In the genomic region with DNA sequence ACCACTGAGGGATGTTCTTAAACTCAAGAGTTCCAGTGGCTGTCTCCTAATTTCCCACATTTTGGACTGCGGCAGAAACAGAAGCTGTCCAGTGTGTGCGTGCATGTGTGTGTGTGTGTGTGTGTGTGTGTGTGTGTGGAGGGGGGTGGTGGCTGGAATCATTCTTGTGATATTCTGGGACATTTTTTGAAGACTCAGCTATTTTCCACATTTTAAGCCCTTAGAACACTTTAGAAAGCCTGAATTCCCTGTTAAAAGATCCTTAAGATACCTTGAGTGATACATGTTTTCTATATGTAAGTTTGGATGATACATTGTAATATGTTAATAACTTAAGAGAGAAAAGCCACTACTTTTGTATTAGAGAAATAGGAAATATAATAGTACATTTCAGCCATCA, we compare ENCODE assay signal across 26 cellular contexts.
DNase-seq lines count a peak whose midpoint lies in the region; ATAC-seq, FAIRE-seq and TF ChIP-seq lines count a peak whose summit lies in the region.
"Had no signal": no experiment of that assay in that cellular context is flagged by ENCODE, and none has a peak within 500 bp of the region (broad histone marks: within the 10 kb centered on the region; RNA-seq: fewer than 3 reads in every experiment).

No MANE protein-coding gene starts in this region.

- H3K4me1 ChIP-seq in HepG2 (ENCODE audit: insufficient read depth, low read length) (no peaks in the 10 kb centered on the region), right lobe of liver (no peaks in the 10 kb centered on the region), IMR-90 (ENCODE audit: control insufficient read depth, insufficient read depth, low read length) (no peaks in the 10 kb centered on the region), mesenchymal stem cell (ENCODE audit: control insufficient read depth, insufficient read depth, low read depth, low read length) (no peaks in the 10 kb centered on the region), smooth muscle cell (ENCODE audit: low read depth) (no peaks in the 10 kb centered on the region)
- H3K4me1 ChIP-seq: BLaER1 treated with 17β-estradiol and CSF1 and Interleukin-3, amounts not matched to agents 10 nM and 100 nM had no signal

- no peak overlapping the region for H4K5ac ChIP-seq in IMR-90 (ENCODE audit: low read depth, low read length)

- intact Hi-C loops in HepG2 (cut with micrococcal nuclease; ENCODE audit: unreplicated experiment) = no loop called here
- intact Hi-C loops in right lobe of liver (cut with DNase I) = no loop called here
- intact Hi-C loops in IMR-90 (cut with micrococcal nuclease) = no loop called here

- H3K79me1 ChIP-seq in IMR-90 (ENCODE audit: low read depth in 1 of 2, low read length in 2 of 2) = no peaks in the 10 kb centered on the region
- H3K79me1 ChIP-seq in mesenchymal stem cell (replicated peaks; ENCODE audit: low read length, poor library complexity, severe bottlenecking) = no peaks in the 10 kb centered on the region

- DNase-seq in HepG2 (ENCODE audit: low spot score) (no peak), right lobe of liver (no peak), IMR-90 (no peak), mesenchymal stem cell (no peak), smooth muscle cell (lab: John Stamatoyannopoulos, UW; ENCODE audit: unreplicated experiment) (no peak), NCI-H2107 treated with DMSO at 0.1 percent for 48 hours (lab: John Stamatoyannopoulos, UW; ENCODE audit: unreplicated experiment) (no peak), COR-L47 (lab: John Stamatoyannopoulos, UW) (no peak)
- no peak for DNase-seq in activated CD8-positive, alpha-beta memory T cell treated with anti-CD3 and anti-CD28 coated beads, Interleukin-2, amount 10 ng/mL, durations not matched to agents 7 days and 5 days
- DNase-seq: 8988T; AML-193; CD4-positive, alpha-beta T cell; CD8-positive, alpha-beta T cell; DMS 273 treated with DMSO at 0.1 percent for 48 hours; DMS153; DMS53; DMS79; DND-41; EL; GDM1 had no signal

- 51% methylated on average over 2 of the region's 2 CpGs for WGBS in HepG2 (ENCODE audit: low lambda C conversion rate)
- WGBS in right lobe of liver (ENCODE audit: insufficient coverage, low coverage, low lambda C conversion rate, missing lambda C conversion rate) = 77% methylated on average over 2 of the region's 2 CpGs
- WGBS in IMR-90 (ENCODE audit: extremely low coverage in 2 of 2, insufficient read length in 1 of 2), 2 experiments = no CpG with 5 or more reads among the region's 2 CpGs
- 80% methylated on average over 1 of the region's 2 CpGs for WGBS in mesenchymal stem cell
- 69% methylated on average over 2 of the region's 2 CpGs for WGBS in smooth muscle cell (ENCODE audit: low lambda C conversion rate)

- H2AFZ ChIP-seq in HepG2 (ENCODE audit: low read length) (no peak overlapping the region), IMR-90 (replicated peaks; ENCODE audit: low read length, poor library complexity) (no peak overlapping the region), mesenchymal stem cell (ENCODE audit: low read depth, low read length) (no peak overlapping the region), smooth muscle cell (ENCODE audit: low read depth) (no peak overlapping the region)

- TF ChIP-seq POLR2A in HepG2 (IDR thresholded peaks at IDR 0.05; ENCODE audit: insufficient read depth in 1 of 2, low read depth in 2 of 2, low read length in 2 of 2) (no peak), right lobe of liver (IDR thresholded peaks at IDR 0.05) (no peak), IMR-90 (IDR thresholded peaks at IDR 0.05; ENCODE audit: low read depth, low read length) (no peak)

- H3K79me2 ChIP-seq in HepG2 (ENCODE audit: insufficient read depth, low read length) = no peaks in the 10 kb centered on the region
- no peaks in the 10 kb centered on the region for H3K79me2 ChIP-seq in smooth muscle cell (ENCODE audit: low read depth)

- ATAC-seq in HepG2 (no peak), right lobe of liver (no peak), IMR-90 (ENCODE audit: low read depth) (no peak)
- no peak for ATAC-seq in activated CD8-positive, alpha-beta memory T cell treated with anti-CD3 and anti-CD28 coated beads, Interleukin-2, amount 10 ng/mL, durations not matched to agents 7 days and 5 days
- ATAC-seq: CD8-positive, alpha-beta T cell; GM12878 had no signal

- H3K56ac ChIP-seq in IMR-90 (ENCODE audit: extremely low read depth, insufficient read depth, low read length) = no peak overlapping the region

- H4K8ac ChIP-seq in IMR-90 (ENCODE audit: low read depth in 2 of 2, low read length in 2 of 2) = no peak overlapping the region
- H4K8ac ChIP-seq in mesenchymal stem cell (ENCODE audit: low read length) = no peak overlapping the region

- no peak overlapping the region for H2AK5ac ChIP-seq in IMR-90 (ENCODE audit: low read depth, low read length)
- no peak overlapping the region for H2AK5ac ChIP-seq in mesenchymal stem cell (ENCODE audit: low read length, severe bottlenecking)

- H4K91ac ChIP-seq in IMR-90 (ENCODE audit: insufficient read depth, low read depth, low read length) (no peak overlapping the region), mesenchymal stem cell (ENCODE audit: low read length) (no peak overlapping the region)

- H3K27ac ChIP-seq in HepG2 (ENCODE audit: extremely low read length, insufficient read depth, low read length) = no peak overlapping the region
- no peak overlapping the region for H3K27ac ChIP-seq in right lobe of liver
- H3K27ac ChIP-seq in IMR-90 (ENCODE audit: insufficient read depth, low read length) = no peak overlapping the region
- no peak overlapping the region for H3K27ac ChIP-seq in mesenchymal stem cell (ENCODE audit: low read length, poor library complexity, severe bottlenecking)
- no peak overlapping the region for H3K27ac ChIP-seq in smooth muscle cell (ENCODE audit: low read depth)
- H3K27ac ChIP-seq: BLaER1 treated with 17β-estradiol and CSF1 and Interleukin-3, amounts not matched to agents 10 nM and 100 nM; C4-2B had no signal

- H3K27me3 ChIP-seq in HepG2 (ENCODE audit: control insufficient read depth in 1 of 2, insufficient read depth in 2 of 2, low read length in 2 of 2) (no peaks in the 10 kb centered on the region; a peak in 1 of 5 replicates), right lobe of liver (no peaks in the 10 kb centered on the region), IMR-90 (ENCODE audit: control insufficient read depth, insufficient read depth, low read length) (no peaks in the 10 kb centered on the region; the same call in 1 of the 2 replicates), mesenchymal stem cell (ENCODE audit: control insufficient read depth in 1 of 2, insufficient read depth in 1 of 2, low read length in 2 of 2) (no peaks in the 10 kb centered on the region), smooth muscle cell (ENCODE audit: low read depth) (no peaks in the 10 kb centered on the region)
- H3K27me3 ChIP-seq: BLaER1 treated with 17β-estradiol and CSF1 and Interleukin-3, amounts not matched to agents 10 nM and 100 nM had no signal

- TF ChIP-seq EP300 in HepG2 (IDR thresholded peaks at IDR 0.05; ENCODE audit: low read depth in 2 of 2, low read length in 2 of 2) (no peak), HepG2 (CRISPR knock-in tag; IDR thresholded peaks at IDR 0.05; ENCODE audit: borderline replicate concordance) (no peak)

- no peaks in the 10 kb centered on the region for H3K9me3 ChIP-seq in HepG2 (ENCODE audit: low read length)
- H3K9me3 ChIP-seq in right lobe of liver = no peaks in the 10 kb centered on the region
- H3K9me3 ChIP-seq in IMR-90 (ENCODE audit: control insufficient read depth, insufficient read depth, low read length) = no peaks in the 10 kb centered on the region
- no peaks in the 10 kb centered on the region for H3K9me3 ChIP-seq in mesenchymal stem cell (ENCODE audit: control insufficient read depth, low read length)
- H3K9me3 ChIP-seq in smooth muscle cell (replicated peaks; ENCODE audit: low read depth) = no peaks in the 10 kb centered on the region

- H3K4me3 Mint-ChIP-seq in activated CD8-positive, alpha-beta memory T cell treated with anti-CD3 and anti-CD28 coated beads, Interleukin-2, amount 10 ng/mL, durations not matched to agents 7 days and 5 days = no peak overlapping the region
- H3K4me3 Mint-ChIP-seq: B cell; CD4-positive, alpha-beta T cell; CD8-positive, alpha-beta T cell had no signal

- BruUV-seq in HepG2 (replicated peaks; lab: Mats Ljungman, UMichigan) (no TSS peak), IMR-90 (replicated peaks; lab: Mats Ljungman, UMichigan) (no TSS peak)

- H2BK5ac ChIP-seq in IMR-90 (ENCODE audit: low read depth, low read length, poor library complexity, severe bottlenecking) (no peak overlapping the region), mesenchymal stem cell (ENCODE audit: low read depth, low read length, poor library complexity, severe bottlenecking) (no peak overlapping the region)

- dilution Hi-C loops in IMR-90 (cut with HindIII; ENCODE audit: low sequenced_read_pairs, unreplicated experiment) = no loop called here

- no peaks in the 10 kb centered on the region for H3K36me3 Mint-ChIP-seq in activated CD8-positive, alpha-beta memory T cell treated with anti-CD3 and anti-CD28 coated beads, Interleukin-2, amount 10 ng/mL, durations not matched to agents 7 days and 5 days
- H3K36me3 Mint-ChIP-seq: CD8-positive, alpha-beta T cell had no signal

- H2AK9ac ChIP-seq in IMR-90 (replicated peaks; ENCODE audit: low read depth, low read length, poor library complexity) = no peak overlapping the region

- no peak overlapping the region for H3K4me2 ChIP-seq in HepG2 (ENCODE audit: low read depth, low read length)
- no peak overlapping the region for H3K4me2 ChIP-seq in IMR-90 (ENCODE audit: low read depth, low read length)
- H3K4me2 ChIP-seq in mesenchymal stem cell (ENCODE audit: low read length, poor library complexity, severe bottlenecking) = no peak overlapping the region
- peak overlapping the region; percentile 45 for H3K4me2 ChIP-seq in smooth muscle cell
- H3K4me2 ChIP-seq: BLaER1 treated with 17β-estradiol and CSF1 and Interleukin-3, amounts not matched to agents 10 nM and 100 nM had no signal

- H3K4me1 Mint-ChIP-seq in activated CD8-positive, alpha-beta memory T cell treated with anti-CD3 and anti-CD28 coated beads, Interleukin-2, amount 10 ng/mL, durations not matched to agents 7 days and 5 days = no peaks in the 10 kb centered on the region
- H3K4me1 Mint-ChIP-seq: B cell had no signal

- no peak overlapping the region for H2BK20ac ChIP-seq in IMR-90 (ENCODE audit: low read depth, low read length)

- no peak overlapping the region for H3K18ac ChIP-seq in IMR-90 (ENCODE audit: low read depth, low read length)
- no peak overlapping the region for H3K18ac ChIP-seq in mesenchymal stem cell (ENCODE audit: low read depth in 1 of 2, low read length in 2 of 2)

- H3K14ac ChIP-seq in IMR-90 (replicated peaks; ENCODE audit: low read depth, low read length) = no peak overlapping the region
- no peak overlapping the region for H3K14ac ChIP-seq in mesenchymal stem cell (ENCODE audit: low read length in 2 of 2)

- H3K27me3 Mint-ChIP-seq in activated CD8-positive, alpha-beta memory T cell treated with anti-CD3 and anti-CD28 coated beads, Interleukin-2, amount 10 ng/mL, durations not matched to agents 7 days and 5 days = no peaks in the 10 kb centered on the region
- H3K27me3 Mint-ChIP-seq: CD4-positive, alpha-beta T cell had no signal

- TF ChIP-seq CTCF in HepG2 (CRISPR knock-in tag; IDR thresholded peaks at IDR 0.05) = no peak
- TF ChIP-seq CTCF in right lobe of liver (IDR thresholded peaks at IDR 0.05) = no peak
- TF ChIP-seq CTCF in IMR-90 (conservative IDR thresholded peaks at IDR 0.05; ENCODE audit: low read depth, low read length) = no peak
- TF ChIP-seq CTCF in smooth muscle cell (IDR thresholded peaks at IDR 0.05; ENCODE audit: borderline replicate concordance, insufficient read depth, poor library complexity, severe bottlenecking) = no peak

- TF ChIP-seq RAD21 in HepG2 (CRISPR knock-in tag; IDR thresholded peaks at IDR 0.05) (no peak), IMR-90 (IDR thresholded peaks at IDR 0.05; ENCODE audit: low read length) (no peak)

- H3K9me1 ChIP-seq in IMR-90 (ENCODE audit: insufficient read depth, low read length) = peaks cover 3% of the 10 kb centered on the region; the same call in 1 of the 2 replicates

- H4K20me1 ChIP-seq in HepG2 (ENCODE audit: insufficient read depth, low read length) (no peaks in the 10 kb centered on the region), IMR-90 (ENCODE audit: insufficient read depth, low read length) (no peaks in the 10 kb centered on the region), smooth muscle cell (ENCODE audit: low read depth) (no peaks in the 10 kb centered on the region)
- H4K20me1 ChIP-seq: BLaER1 treated with 17β-estradiol and CSF1 and Interleukin-3, amounts not matched to agents 10 nM and 100 nM had no signal

- in situ Hi-C loops in HepG2 (cut with HindIII; ENCODE audit: extremely low pct_ligation_motif_present, low pct_unique_long_range_greater_than_20kb) (no loop called here), IMR-90 (cut with MboI; ENCODE audit: low sequenced_read_pairs) (no loop called here)

- no peak overlapping the region for H3K4me3 ChIP-seq in HepG2 (replicated peaks in 1 of 3; ENCODE audit: insufficient read depth in 1 of 3, low read depth in 2 of 3, low read length in 3 of 3)
- H3K4me3 ChIP-seq in right lobe of liver = no peak overlapping the region
- H3K4me3 ChIP-seq in IMR-90 (ENCODE audit: insufficient read depth, low read depth, low read length) = no peak overlapping the region
- H3K4me3 ChIP-seq in mesenchymal stem cell (ENCODE audit: insufficient read depth in 1 of 2, low read depth in 1 of 2, low read length in 2 of 2) = no peak overlapping the region
- no peak overlapping the region for H3K4me3 ChIP-seq in smooth muscle cell
- H3K4me3 ChIP-seq: BLaER1 treated with 17β-estradiol and CSF1 and Interleukin-3, amounts not matched to agents 10 nM and 100 nM; GM12878 had no signal

- CTCF ChIA-PET in HepG2 (lab: Yijun Ruan, JAX; ENCODE audit: low intra/inter-chr PET ratio, low total read pairs) (no interaction called here), IMR-90 (lab: Yijun Ruan, JAX) (no interaction called here)
- CTCF ChIA-PET in activated CD8-positive, alpha-beta memory T cell treated with anti-CD3 and anti-CD28 coated beads, Interleukin-2, amount 10 ng/mL, durations not matched to agents 7 days and 5 days (lab: Charles Lee) = no interaction called here

- H3K27ac Mint-ChIP-seq in activated CD8-positive, alpha-beta memory T cell treated with anti-CD3 and anti-CD28 coated beads, Interleukin-2, amount 10 ng/mL, durations not matched to agents 7 days and 5 days = no peak overlapping the region
- H3K27ac Mint-ChIP-seq: B cell; CD4-positive, alpha-beta T cell; CD8-positive, alpha-beta T cell had no signal

- H2BK15ac ChIP-seq in IMR-90 (ENCODE audit: low read depth, low read length) (no peak overlapping the region), mesenchymal stem cell (ENCODE audit: low read depth, poor library complexity, severe bottlenecking) (peak overlapping the region; percentile 48)

- H3F3A ChIP-seq in smooth muscle cell (ENCODE audit: low read depth) = no peaks in the 10 kb centered on the region

- FAIRE-seq in HepG2 (lab: Jason Lieb, UNC) = no peak
- FAIRE-seq: A204.1, GM12878, GM12892, GM18507 had no signal

- H3K36me3 ChIP-seq in HepG2 (replicated peaks in 1 of 2; ENCODE audit: control insufficient read depth in 1 of 2, insufficient read depth in 2 of 2, low read length in 2 of 2) = no peaks in the 10 kb centered on the region
- H3K36me3 ChIP-seq in right lobe of liver = no peaks in the 10 kb centered on the region
- H3K36me3 ChIP-seq in IMR-90 (ENCODE audit: control insufficient read depth, insufficient read depth, low read length) = no peaks in the 10 kb centered on the region
- H3K36me3 ChIP-seq in mesenchymal stem cell (ENCODE audit: control insufficient read depth in 1 of 2, insufficient read depth in 2 of 2, low read depth in 1 of 2, low read length in 2 of 2) = peaks cover 0 to 3% of the 10 kb centered on the region in 2 experiments
- H3K36me3 ChIP-seq in smooth muscle cell (ENCODE audit: low read depth) = no peaks in the 10 kb centered on the region
- H3K36me3 ChIP-seq: BLaER1 treated with 17β-estradiol and CSF1 and Interleukin-3, amounts not matched to agents 10 nM and 100 nM had no signal

- no peak overlapping the region for H2BK120ac ChIP-seq in IMR-90 (ENCODE audit: low read depth, low read length)
- no peak overlapping the region for H2BK120ac ChIP-seq in mesenchymal stem cell (ENCODE audit: low read depth, low read length)

- POLR2A ChIA-PET in HepG2 (lab: Yijun Ruan, JAX) = no interaction called here
- POLR2A ChIA-PET in IMR-90 (lab: Charles Lee; ENCODE audit: unreplicated experiment) = no interaction called here

- peaks cover 2% of the 10 kb centered on the region for H3K9me3 Mint-ChIP-seq in activated CD8-positive, alpha-beta memory T cell treated with anti-CD3 and anti-CD28 coated beads, Interleukin-2, amount 10 ng/mL, durations not matched to agents 7 days and 5 days (ENCODE audit: low read depth)
- H3K9me3 Mint-ChIP-seq: CD4-positive, alpha-beta T cell; CD8-positive, alpha-beta T cell had no signal

- no peak overlapping the region for H2BK12ac ChIP-seq in mesenchymal stem cell (ENCODE audit: low read length in 2 of 2)

- H3K4ac ChIP-seq in IMR-90 (ENCODE audit: low read depth, low read length) = no peak overlapping the region
- H3K4ac ChIP-seq in mesenchymal stem cell (ENCODE audit: low read depth in 1 of 2, low read length in 2 of 2) = no peak overlapping the region

- H3K9ac ChIP-seq in HepG2 (ENCODE audit: insufficient read depth, low read depth, low read length) = no peak overlapping the region
- H3K9ac ChIP-seq in IMR-90 (ENCODE audit: low read depth, low read length) = no peak overlapping the region
- H3K9ac ChIP-seq in mesenchymal stem cell (ENCODE audit: low read length) = no peak overlapping the region
- H3K9ac ChIP-seq in smooth muscle cell (ENCODE audit: low read depth) = no peak overlapping the region
- H3K9ac ChIP-seq: BLaER1 treated with 17β-estradiol and CSF1 and Interleukin-3, amounts not matched to agents 10 nM and 100 nM had no signal

- H3K23ac ChIP-seq in IMR-90 (ENCODE audit: low read depth, low read length) (no peak overlapping the region), mesenchymal stem cell (ENCODE audit: low read length in 2 of 2) (no peak overlapping the region)
